In the genomic region with DNA sequence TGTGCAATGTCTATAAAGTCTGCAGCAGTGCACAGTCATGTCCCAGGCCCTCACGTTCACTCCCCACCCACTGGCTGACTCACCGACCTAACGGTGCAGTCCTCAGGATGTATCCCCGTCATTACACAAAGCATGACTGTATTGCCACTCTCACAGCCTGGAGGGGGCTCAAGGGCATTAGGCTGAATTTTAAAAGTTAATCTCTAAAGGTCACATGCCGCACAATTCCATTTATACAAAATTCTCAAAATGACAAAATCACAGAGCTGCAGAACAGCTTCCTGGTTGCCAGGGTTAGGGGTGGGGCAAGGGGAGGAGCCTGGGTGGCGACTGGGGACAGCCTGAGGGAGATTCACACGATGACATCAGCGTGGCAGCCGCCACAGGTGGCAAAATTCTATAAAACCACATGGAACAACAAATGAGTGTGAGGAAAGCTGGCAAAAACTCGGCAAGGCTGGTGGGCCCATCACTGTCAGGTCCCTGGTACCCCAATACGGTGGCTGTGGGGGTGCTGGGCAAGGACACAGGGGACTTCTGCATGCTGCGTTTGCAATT, we compare ENCODE assay signal across 1 cellular context.
A peak's percentile ranks its signal among the peaks of the same experiment; 100 is the strongest.
TF ChIP-seq lines count a peak whose summit lies in the region.

No MANE protein-coding gene starts in this region.

TF ChIP-seq in HEK293, 187 proteins besides CTCF, POLR2A, EP300 and RAD21 (continued from another document and continues in another):
- TF ChIP-seq, protein P1, sequence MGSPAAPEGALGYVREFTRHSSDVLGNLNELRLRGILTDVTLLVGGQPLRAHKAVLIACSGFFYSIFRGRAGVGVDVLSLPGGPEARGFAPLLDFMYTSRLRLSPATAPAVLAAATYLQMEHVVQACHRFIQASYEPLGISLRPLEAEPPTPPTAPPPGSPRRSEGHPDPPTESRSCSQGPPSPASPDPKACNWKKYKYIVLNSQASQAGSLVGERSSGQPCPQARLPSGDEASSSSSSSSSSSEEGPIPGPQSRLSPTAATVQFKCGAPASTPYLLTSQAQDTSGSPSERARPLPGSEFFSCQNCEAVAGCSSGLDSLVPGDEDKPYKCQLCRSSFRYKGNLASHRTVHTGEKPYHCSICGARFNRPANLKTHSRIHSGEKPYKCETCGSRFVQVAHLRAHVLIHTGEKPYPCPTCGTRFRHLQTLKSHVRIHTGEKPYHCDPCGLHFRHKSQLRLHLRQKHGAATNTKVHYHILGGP (tag by site-specific recombination; IDR thresholded peaks at IDR 0.05): no peak
- TF ChIP-seq, protein P2, sequence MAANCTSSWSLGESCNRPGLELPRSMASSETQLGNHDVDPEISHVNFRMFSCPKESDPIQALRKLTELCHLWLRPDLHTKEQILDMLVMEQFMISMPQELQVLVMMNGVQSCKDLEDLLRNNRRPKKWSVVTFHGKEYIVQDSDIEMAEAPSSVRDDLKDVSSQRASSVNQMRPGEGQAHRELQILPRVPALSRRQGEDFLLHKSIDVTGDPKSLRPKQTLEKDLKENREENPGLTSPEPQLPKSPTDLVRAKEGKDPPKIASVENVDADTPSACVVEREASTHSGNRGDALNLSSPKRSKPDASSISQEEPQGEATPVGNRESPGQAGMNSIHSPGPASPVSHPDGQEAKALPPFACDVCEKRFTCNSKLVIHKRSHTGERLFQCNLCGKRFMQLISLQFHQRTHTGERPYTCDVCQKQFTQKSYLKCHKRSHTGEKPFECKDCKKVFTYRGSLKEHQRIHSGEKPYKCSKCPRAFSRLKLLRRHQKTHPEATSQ (tag by site-specific recombination; IDR thresholded peaks at IDR 0.05): no peak
- TF ChIP-seq ZNF660 (tag by site-specific recombination; IDR thresholded peaks at IDR 0.05) (0 out of 2 replicates have a peak, but pooled peaks have one; percentile 17), ZNF501 (tag by site-specific recombination; IDR thresholded peaks at IDR 0.05) (no peak), ZFP3 (tag by site-specific recombination; IDR thresholded peaks at IDR 0.05; ENCODE audit: low read depth) (no peak), KLF1 (tag by site-specific recombination; IDR thresholded peaks at IDR 0.05) (peak; percentile 55; the same call in 1 of the 2 replicates), PRDM1 (tag by site-specific recombination; IDR thresholded peaks at IDR 0.05) (0 out of 2 replicates have a peak, but pooled peaks have one; percentile 21), ZNF701 (tag by site-specific recombination; IDR thresholded peaks at IDR 0.05) (no peak), ZNF623 (tag by site-specific recombination; IDR thresholded peaks at IDR 0.05) (no peak), SP3 (tag by site-specific recombination; IDR thresholded peaks at IDR 0.05) (peak; percentile 60), ZNF114 (tag by site-specific recombination; IDR thresholded peaks at IDR 0.05) (no peak), ZNF629 (tag by site-specific recombination; IDR thresholded peaks at IDR 0.05) (peak; percentile 73), ZNF335 (tag by site-specific recombination; conservative IDR thresholded peaks at IDR 0.05) (peak; percentile 75), ZNF214 (tag by site-specific recombination; IDR thresholded peaks at IDR 0.05; ENCODE audit: borderline replicate concordance) (no peak), ZNF37A (tag by site-specific recombination; IDR thresholded peaks at IDR 0.05) (no peak), ZNF768 (tag by site-specific recombination; IDR thresholded peaks at IDR 0.05) (no peak), ZFP69B (tag by site-specific recombination; IDR thresholded peaks at IDR 0.05) (peak; percentile 93), SETDB1 (IDR thresholded peaks at IDR 0.05; ENCODE audit: insufficient read length, low read length) (no peak)
- TF ChIP-seq, protein P3, sequence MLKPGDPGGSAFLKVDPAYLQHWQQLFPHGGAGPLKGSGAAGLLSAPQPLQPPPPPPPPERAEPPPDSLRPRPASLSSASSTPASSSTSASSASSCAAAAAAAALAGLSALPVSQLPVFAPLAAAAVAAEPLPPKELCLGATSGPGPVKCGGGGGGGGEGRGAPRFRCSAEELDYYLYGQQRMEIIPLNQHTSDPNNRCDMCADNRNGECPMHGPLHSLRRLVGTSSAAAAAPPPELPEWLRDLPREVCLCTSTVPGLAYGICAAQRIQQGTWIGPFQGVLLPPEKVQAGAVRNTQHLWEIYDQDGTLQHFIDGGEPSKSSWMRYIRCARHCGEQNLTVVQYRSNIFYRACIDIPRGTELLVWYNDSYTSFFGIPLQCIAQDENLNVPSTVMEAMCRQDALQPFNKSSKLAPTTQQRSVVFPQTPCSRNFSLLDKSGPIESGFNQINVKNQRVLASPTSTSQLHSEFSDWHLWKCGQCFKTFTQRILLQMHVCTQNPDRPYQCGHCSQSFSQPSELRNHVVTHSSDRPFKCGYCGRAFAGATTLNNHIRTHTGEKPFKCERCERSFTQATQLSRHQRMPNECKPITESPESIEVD (tag by site-specific recombination; IDR thresholded peaks at IDR 0.05): peak; percentile 40; the same call in 1 of the 2 replicates
- TF ChIP-seq, protein P4, sequence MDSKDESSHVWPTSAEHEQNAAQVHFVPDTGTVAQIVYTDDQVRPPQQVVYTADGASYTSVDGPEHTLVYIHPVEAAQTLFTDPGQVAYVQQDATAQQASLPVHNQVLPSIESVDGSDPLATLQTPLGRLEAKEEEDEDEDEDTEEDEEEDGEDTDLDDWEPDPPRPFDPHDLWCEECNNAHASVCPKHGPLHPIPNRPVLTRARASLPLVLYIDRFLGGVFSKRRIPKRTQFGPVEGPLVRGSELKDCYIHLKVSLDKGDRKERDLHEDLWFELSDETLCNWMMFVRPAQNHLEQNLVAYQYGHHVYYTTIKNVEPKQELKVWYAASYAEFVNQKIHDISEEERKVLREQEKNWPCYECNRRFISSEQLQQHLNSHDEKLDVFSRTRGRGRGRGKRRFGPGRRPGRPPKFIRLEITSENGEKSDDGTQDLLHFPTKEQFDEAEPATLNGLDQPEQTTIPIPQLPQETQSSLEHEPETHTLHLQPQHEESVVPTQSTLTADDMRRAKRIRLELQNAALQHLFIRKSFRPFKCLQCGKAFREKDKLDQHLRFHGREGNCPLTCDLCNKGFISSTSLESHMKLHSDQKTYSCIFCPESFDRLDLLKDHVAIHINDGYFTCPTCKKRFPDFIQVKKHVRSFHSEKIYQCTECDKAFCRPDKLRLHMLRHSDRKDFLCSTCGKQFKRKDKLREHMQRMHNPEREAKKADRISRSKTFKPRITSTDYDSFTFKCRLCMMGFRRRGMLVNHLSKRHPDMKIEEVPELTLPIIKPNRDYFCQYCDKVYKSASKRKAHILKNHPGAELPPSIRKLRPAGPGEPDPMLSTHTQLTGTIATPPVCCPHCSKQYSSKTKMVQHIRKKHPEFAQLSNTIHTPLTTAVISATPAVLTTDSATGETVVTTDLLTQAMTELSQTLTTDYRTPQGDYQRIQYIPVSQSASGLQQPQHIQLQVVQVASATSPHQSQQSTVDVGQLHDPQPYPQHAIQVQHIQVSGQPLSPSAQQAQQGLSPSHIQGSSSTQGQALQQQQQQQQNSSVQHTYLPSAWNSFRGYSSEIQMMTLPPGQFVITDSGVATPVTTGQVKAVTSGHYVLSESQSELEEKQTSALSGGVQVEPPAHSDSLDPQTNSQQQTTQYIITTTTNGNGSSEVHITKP (tag by site-specific recombination; IDR thresholded peaks at IDR 0.05): no peak
- TF ChIP-seq, protein P5, sequence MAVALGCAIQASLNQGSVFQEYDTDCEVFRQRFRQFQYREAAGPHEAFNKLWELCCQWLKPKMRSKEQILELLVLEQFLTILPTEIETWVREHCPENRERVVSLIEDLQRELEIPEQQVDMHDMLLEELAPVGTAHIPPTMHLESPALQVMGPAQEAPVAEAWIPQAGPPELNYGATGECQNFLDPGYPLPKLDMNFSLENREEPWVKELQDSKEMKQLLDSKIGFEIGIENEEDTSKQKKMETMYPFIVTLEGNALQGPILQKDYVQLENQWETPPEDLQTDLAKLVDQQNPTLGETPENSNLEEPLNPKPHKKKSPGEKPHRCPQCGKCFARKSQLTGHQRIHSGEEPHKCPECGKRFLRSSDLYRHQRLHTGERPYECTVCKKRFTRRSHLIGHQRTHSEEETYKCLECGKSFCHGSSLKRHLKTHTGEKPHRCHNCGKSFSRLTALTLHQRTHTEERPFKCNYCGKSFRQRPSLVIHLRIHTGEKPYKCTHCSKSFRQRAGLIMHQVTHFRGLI (tag by site-specific recombination; IDR thresholded peaks at IDR 0.05): no peak
- TF ChIP-seq, protein P6, sequence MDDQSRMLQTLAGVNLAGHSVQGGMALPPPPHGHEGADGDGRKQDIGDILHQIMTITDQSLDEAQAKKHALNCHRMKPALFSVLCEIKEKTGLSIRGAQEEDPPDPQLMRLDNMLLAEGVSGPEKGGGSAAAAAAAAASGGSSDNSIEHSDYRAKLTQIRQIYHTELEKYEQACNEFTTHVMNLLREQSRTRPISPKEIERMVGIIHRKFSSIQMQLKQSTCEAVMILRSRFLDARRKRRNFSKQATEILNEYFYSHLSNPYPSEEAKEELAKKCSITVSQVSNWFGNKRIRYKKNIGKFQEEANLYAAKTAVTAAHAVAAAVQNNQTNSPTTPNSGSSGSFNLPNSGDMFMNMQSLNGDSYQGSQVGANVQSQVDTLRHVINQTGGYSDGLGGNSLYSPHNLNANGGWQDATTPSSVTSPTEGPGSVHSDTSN (CRISPR knock-in tag; IDR thresholded peaks at IDR 0.05): no peak
- TF ChIP-seq, protein P7, sequence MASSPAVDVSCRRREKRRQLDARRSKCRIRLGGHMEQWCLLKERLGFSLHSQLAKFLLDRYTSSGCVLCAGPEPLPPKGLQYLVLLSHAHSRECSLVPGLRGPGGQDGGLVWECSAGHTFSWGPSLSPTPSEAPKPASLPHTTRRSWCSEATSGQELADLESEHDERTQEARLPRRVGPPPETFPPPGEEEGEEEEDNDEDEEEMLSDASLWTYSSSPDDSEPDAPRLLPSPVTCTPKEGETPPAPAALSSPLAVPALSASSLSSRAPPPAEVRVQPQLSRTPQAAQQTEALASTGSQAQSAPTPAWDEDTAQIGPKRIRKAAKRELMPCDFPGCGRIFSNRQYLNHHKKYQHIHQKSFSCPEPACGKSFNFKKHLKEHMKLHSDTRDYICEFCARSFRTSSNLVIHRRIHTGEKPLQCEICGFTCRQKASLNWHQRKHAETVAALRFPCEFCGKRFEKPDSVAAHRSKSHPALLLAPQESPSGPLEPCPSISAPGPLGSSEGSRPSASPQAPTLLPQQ (tag by site-specific recombination; IDR thresholded peaks at IDR 0.05): peak; percentile 96
- TF ChIP-seq, protein P8, sequence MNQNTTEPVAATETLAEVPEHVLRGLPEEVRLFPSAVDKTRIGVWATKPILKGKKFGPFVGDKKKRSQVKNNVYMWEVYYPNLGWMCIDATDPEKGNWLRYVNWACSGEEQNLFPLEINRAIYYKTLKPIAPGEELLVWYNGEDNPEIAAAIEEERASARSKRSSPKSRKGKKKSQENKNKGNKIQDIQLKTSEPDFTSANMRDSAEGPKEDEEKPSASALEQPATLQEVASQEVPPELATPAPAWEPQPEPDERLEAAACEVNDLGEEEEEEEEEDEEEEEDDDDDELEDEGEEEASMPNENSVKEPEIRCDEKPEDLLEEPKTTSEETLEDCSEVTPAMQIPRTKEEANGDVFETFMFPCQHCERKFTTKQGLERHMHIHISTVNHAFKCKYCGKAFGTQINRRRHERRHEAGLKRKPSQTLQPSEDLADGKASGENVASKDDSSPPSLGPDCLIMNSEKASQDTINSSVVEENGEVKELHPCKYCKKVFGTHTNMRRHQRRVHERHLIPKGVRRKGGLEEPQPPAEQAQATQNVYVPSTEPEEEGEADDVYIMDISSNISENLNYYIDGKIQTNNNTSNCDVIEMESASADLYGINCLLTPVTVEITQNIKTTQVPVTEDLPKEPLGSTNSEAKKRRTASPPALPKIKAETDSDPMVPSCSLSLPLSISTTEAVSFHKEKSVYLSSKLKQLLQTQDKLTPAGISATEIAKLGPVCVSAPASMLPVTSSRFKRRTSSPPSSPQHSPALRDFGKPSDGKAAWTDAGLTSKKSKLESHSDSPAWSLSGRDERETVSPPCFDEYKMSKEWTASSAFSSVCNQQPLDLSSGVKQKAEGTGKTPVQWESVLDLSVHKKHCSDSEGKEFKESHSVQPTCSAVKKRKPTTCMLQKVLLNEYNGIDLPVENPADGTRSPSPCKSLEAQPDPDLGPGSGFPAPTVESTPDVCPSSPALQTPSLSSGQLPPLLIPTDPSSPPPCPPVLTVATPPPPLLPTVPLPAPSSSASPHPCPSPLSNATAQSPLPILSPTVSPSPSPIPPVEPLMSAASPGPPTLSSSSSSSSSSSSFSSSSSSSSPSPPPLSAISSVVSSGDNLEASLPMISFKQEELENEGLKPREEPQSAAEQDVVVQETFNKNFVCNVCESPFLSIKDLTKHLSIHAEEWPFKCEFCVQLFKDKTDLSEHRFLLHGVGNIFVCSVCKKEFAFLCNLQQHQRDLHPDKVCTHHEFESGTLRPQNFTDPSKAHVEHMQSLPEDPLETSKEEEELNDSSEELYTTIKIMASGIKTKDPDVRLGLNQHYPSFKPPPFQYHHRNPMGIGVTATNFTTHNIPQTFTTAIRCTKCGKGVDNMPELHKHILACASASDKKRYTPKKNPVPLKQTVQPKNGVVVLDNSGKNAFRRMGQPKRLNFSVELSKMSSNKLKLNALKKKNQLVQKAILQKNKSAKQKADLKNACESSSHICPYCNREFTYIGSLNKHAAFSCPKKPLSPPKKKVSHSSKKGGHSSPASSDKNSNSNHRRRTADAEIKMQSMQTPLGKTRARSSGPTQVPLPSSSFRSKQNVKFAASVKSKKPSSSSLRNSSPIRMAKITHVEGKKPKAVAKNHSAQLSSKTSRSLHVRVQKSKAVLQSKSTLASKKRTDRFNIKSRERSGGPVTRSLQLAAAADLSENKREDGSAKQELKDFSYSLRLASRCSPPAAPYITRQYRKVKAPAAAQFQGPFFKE (tag by site-specific recombination; IDR thresholded peaks at IDR 0.05; ENCODE audit: borderline replicate concordance): no peak
- TF ChIP-seq, protein P9, sequence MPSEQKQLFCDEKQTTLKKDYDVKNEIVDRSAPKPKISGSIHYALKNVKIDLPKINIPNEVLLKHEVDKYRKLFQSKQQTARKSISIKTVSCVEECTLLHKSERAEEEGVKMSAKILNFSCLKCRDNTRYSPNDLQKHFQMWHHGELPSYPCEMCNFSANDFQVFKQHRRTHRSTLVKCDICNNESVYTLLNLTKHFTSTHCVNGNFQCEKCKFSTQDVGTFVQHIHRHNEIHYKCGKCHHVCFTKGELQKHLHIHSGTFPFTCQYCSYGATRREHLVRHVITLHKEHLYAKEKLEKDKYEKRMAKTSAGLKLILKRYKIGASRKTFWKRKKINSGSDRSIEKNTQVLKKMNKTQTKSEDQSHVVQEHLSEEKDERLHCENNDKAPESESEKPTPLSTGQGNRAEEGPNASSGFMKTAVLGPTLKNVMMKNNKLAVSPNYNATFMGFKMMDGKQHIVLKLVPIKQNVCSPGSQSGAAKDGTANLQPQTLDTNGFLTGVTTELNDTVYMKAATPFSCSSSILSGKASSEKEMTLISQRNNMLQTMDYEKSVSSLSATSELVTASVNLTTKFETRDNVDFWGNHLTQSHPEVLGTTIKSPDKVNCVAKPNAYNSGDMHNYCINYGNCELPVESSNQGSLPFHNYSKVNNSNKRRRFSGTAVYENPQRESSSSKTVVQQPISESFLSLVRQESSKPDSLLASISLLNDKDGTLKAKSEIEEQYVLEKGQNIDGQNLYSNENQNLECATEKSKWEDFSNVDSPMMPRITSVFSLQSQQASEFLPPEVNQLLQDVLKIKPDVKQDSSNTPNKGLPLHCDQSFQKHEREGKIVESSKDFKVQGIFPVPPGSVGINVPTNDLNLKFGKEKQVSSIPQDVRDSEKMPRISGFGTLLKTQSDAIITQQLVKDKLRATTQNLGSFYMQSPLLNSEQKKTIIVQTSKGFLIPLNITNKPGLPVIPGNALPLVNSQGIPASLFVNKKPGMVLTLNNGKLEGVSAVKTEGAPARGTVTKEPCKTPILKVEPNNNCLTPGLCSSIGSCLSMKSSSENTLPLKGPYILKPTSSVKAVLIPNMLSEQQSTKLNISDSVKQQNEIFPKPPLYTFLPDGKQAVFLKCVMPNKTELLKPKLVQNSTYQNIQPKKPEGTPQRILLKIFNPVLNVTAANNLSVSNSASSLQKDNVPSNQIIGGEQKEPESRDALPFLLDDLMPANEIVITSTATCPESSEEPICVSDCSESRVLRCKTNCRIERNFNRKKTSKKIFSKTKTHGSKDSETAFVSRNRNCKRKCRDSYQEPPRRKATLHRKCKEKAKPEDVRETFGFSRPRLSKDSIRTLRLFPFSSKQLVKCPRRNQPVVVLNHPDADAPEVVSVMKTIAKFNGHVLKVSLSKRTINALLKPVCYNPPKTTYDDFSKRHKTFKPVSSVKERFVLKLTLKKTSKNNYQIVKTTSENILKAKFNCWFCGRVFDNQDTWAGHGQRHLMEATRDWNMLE (tag by site-specific recombination; conservative IDR thresholded peaks at IDR 0.05; ENCODE audit: low read depth): no peak
